19 cellular contexts compared by ENCODE assay signal in the genomic region with DNA sequence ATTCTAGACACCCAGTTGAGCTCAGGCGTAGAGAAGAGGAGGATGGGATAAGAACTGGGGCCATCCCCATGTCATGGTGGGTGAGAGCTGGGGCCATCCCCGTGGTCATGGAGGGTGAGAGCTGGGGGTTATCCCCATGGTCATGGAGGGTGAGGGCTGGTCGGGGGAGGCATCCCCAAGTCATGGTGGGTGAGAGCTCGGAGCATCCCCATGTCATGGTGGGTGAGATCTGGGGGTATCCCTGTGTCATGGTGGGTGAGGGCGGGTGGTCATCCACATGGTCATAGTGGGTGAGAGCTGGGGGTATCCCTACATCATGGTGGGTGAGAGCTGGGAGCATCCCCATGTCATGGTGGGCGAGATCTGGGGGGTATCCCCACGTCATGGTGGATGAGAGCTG. TPM values are rescaled to one million over a fixed set of nuclear protein-coding genes. Genes with fewer than 3 reads are reported as not detected.
DNase-seq lines count a peak whose midpoint lies in the region; ATAC-seq, FAIRE-seq and TF ChIP-seq lines count a peak whose summit lies in the region.
"Had no signal": no experiment of that assay in that cellular context is flagged by ENCODE, and none has a peak within 500 bp of the region (broad histone marks: within the 10 kb centered on the region; RNA-seq: fewer than 3 reads in every experiment).

No MANE protein-coding gene starts in this region.

- no peaks in the 10 kb centered on the region for H3K27me3 ChIP-seq in CD4-positive, CD25-positive, alpha-beta regulatory T cell (ENCODE audit: control insufficient read depth, insufficient read depth, low read length)
- H3K27me3 ChIP-seq in GM12878 (replicated peaks in 1 of 2; ENCODE audit: control insufficient read depth in 2 of 2, insufficient read depth in 2 of 2, low read length in 1 of 2): no peaks in the 10 kb centered on the region
- H3K27me3 ChIP-seq: gastroesophageal sphincter had no signal

- no peaks in the 10 kb centered on the region for H3K36me3 ChIP-seq in CD4-positive, CD25-positive, alpha-beta regulatory T cell (ENCODE audit: control insufficient read depth, insufficient read depth, low read length)
- H3K36me3 ChIP-seq in GM12878 (ENCODE audit: control insufficient read depth in 2 of 2, insufficient read depth in 2 of 2, low read length in 1 of 2): no peaks in the 10 kb centered on the region
- H3K36me3 ChIP-seq: gastroesophageal sphincter had no signal

- H3K9me3 ChIP-seq in CD4-positive, CD25-positive, alpha-beta regulatory T cell (ENCODE audit: control insufficient read depth in 2 of 2, low read length in 2 of 2): no peaks in the 10 kb centered on the region
- H3K9me3 ChIP-seq in GM12878 (replicated peaks; ENCODE audit: control insufficient read depth, insufficient read depth, low read length): no peaks in the 10 kb centered on the region; the same call in 2 of the 3 replicates
- H3K9me3 ChIP-seq: gastroesophageal sphincter had no signal

- H3K9me3 Mint-ChIP-seq in activated T-cell treated with anti-CD3 and anti-CD28 coated beads, Interleukin-2, amount 50 U/mL, for 72 hours: no peaks in the 10 kb centered on the region
- no peaks in the 10 kb centered on the region for H3K9me3 Mint-ChIP-seq in CD4-positive, CD25-positive, alpha-beta regulatory T cell
- no peaks in the 10 kb centered on the region for H3K9me3 Mint-ChIP-seq in stimulated activated effector memory CD8-positive, alpha-beta T cell treated with anti-CD3 and anti-CD28 coated beads, Interleukin-12 subunit alpha, Interleukin-12 subunit beta, amount 100 ng/mL, for 72 hours

- no peak overlapping the region for H2AFZ ChIP-seq in GM12878 (ENCODE audit: control insufficient read depth, low read depth, low read length)

- peaks cover 0 to 2% of the 10 kb centered on the region in 2 donors for H3K36me3 Mint-ChIP-seq in activated T-cell treated with anti-CD3 and anti-CD28 coated beads, Interleukin-2, amount 50 U/mL, for 72 hours (ENCODE audit: insufficient read depth in 2 of 2)
- no peaks in the 10 kb centered on the region for H3K36me3 Mint-ChIP-seq in CD4-positive, CD25-positive, alpha-beta regulatory T cell
- peaks cover 16% of the 10 kb centered on the region for H3K36me3 Mint-ChIP-seq in stimulated activated effector memory CD8-positive, alpha-beta T cell treated with anti-CD3 and anti-CD28 coated beads, Interleukin-12 subunit alpha, Interleukin-12 subunit beta, amount 100 ng/mL, for 72 hours

- FAIRE-seq in GM12878 (lab: Jason Lieb, UNC): no peak
- FAIRE-seq: TTC549 had no signal

- no peak overlapping the region for H3K4me3 ChIP-seq in CD4-positive, CD25-positive, alpha-beta regulatory T cell (ENCODE audit: low read depth, low read length)
- no peak overlapping the region for H3K4me3 ChIP-seq in GM12878
- H3K4me3 ChIP-seq: gastroesophageal sphincter had no signal

- H3K27ac ChIP-seq in CD4-positive, CD25-positive, alpha-beta regulatory T cell (ENCODE audit: insufficient read depth, low read length, poor library complexity, severe bottlenecking): no peak overlapping the region
- no peak overlapping the region for H3K27ac ChIP-seq in GM12878 (ENCODE audit: control insufficient read depth, insufficient read depth)

- H3K27me3 Mint-ChIP-seq in activated T-cell treated with anti-CD3 and anti-CD28 coated beads, Interleukin-2, amount 50 U/mL, for 72 hours (ENCODE audit: low read depth): no peaks in the 10 kb centered on the region
- no peaks in the 10 kb centered on the region for H3K27me3 Mint-ChIP-seq in CD4-positive, CD25-positive, alpha-beta regulatory T cell

- H3K79me2 ChIP-seq in GM12878 (ENCODE audit: control insufficient read depth, insufficient read depth, low read length): no peaks in the 10 kb centered on the region

- H3K4me1 ChIP-seq in CD4-positive, CD25-positive, alpha-beta regulatory T cell (ENCODE audit: control insufficient read depth, insufficient read depth, low read length, poor library complexity, severe bottlenecking): peaks cover 21% of the 10 kb centered on the region
- H3K4me1 ChIP-seq in GM12878 (ENCODE audit: control insufficient read depth, insufficient read depth, low read length): peaks cover 13% of the 10 kb centered on the region; the same call in 1 of the 2 replicates

- TF ChIP-seq EP300 in GM12878 (IDR thresholded peaks at IDR 0.05; ENCODE audit: borderline replicate concordance in 1 of 2, control insufficient read depth in 1 of 2, low read depth in 2 of 2, low read length in 2 of 2): peak in 1 of 2 experiments; percentile 19; a peak in 2 of 4 replicates

- BruUV-seq in GM12878 (replicated peaks; lab: Mats Ljungman, UMichigan): no TSS peak

- no peaks in the 10 kb centered on the region for H4K20me1 ChIP-seq in GM12878 (ENCODE audit: control insufficient read depth, insufficient read depth)

- H3K4me3 Mint-ChIP-seq in activated T-cell treated with anti-CD3 and anti-CD28 coated beads, Interleukin-2, amount 50 U/mL, for 72 hours: peak overlapping the region; percentile 61 to 79
- H3K4me3 Mint-ChIP-seq in CD4-positive, CD25-positive, alpha-beta regulatory T cell: no peak overlapping the region
- H3K4me3 Mint-ChIP-seq in stimulated activated effector memory CD8-positive, alpha-beta T cell treated with anti-CD3 and anti-CD28 coated beads, Interleukin-12 subunit alpha, Interleukin-12 subunit beta, amount 100 ng/mL, for 72 hours: no peak overlapping the region

- POLR2A ChIA-PET in GM12878 (lab: Charles Lee): interaction anchor here (1.2 to 3.8 kb wide), 7 partner anchors 130 to 240 kb away, joined by 3 to 32 read pairs (median 7); no protein-coding TSS in a partner anchor

- no peak for TF ChIP-seq RAD21 in GM12878 (IDR thresholded peaks at IDR 0.05; ENCODE audit: insufficient read depth, low read depth, low read length)

- in situ Hi-C loops in GM12878 (cut with MboI): loop anchor here (5.0 kb wide), 1 partner anchor 217 kb away; no protein-coding TSS in a partner anchor

- intact Hi-C loops in GM12878 (cut with micrococcal nuclease; ENCODE audit: unreplicated experiment) (loop anchor here (5.0 kb wide), 1 partner anchor 337 kb away; no protein-coding TSS in a partner anchor), posterior vena cava (cut with DNase I) (loop anchor here in 1 of 2 donors (2.0 kb wide), 1 partner anchor 219 kb away; no protein-coding TSS in a partner anchor)

- 9% methylated on average over 7 of the region's 7 CpGs for WGBS in GM12878 (ENCODE audit: insufficient coverage, insufficient replicate concordance, low lambda C conversion rate, missing lambda C conversion rate)

- SMC1A ChIA-PET in GM12878 (lab: Charles Lee; ENCODE audit: uncharacterized antibody, unreplicated experiment): interaction anchor here (0.9 to 9.8 kb wide), 34 partner anchors 12 to 469 kb away, joined by 3 to 157 read pairs (median 10); no protein-coding TSS in a partner anchor

- no peak for DNase-seq in activated T-cell treated with anti-CD3 and anti-CD28 coated beads, Interleukin-2, amount 50 U/mL, for 72 hours
- DNase-seq in activated T-cell treated with anti-CD3 and anti-CD28 coated beads for 4 hours: no peak
- DNase-seq in CD4-positive, CD25-positive, alpha-beta regulatory T cell: no peak
- no peak for DNase-seq in GM12878 (ENCODE audit: low read depth, low spot score)
- DNase-seq in stimulated activated effector memory CD8-positive, alpha-beta T cell treated with anti-CD3 and anti-CD28 coated beads, Interleukin-12 subunit alpha, Interleukin-12 subunit beta, amount 100 ng/mL, for 72 hours (ENCODE audit: low spot score in 2 of 2): peak in 1 of 2 donors; percentile 43
- no peak for DNase-seq in OCI-M1 (lab: John Stamatoyannopoulos, UW)
- no peak for DNase-seq in posterior vena cava (ENCODE audit: low spot score)
- DNase-seq: activated CD4-positive, alpha-beta T cell treated with anti-CD3 and anti-CD28 coated beads for 48 hours; amygdala; caudate nucleus; DMS79 treated with DMSO at 0.1 percent for 48 hours; H7; NCI-H1417 treated with DMSO at 0.1 percent for 48 hours; NCI-H510A treated with DMSO at 0.1 percent for 48 hours; occipital lobe; stimulated activated CD4-positive, alpha-beta T cell treated with anti-CD3 and anti-CD28 coated beads, Interleukin-1b, Interleukin-23, amount 100 ng/mL, for 48 hours had no signal

- no peak for ATAC-seq in activated T-cell treated with anti-CD3 and anti-CD28 coated beads, Interleukin-2, amount 50 U/mL, for 72 hours (replicated peaks in 1 of 2)
- ATAC-seq in CD4-positive, CD25-positive, alpha-beta regulatory T cell (ENCODE audit: low read depth in 2 of 2): no peak
- ATAC-seq in GM12878: no peak
- ATAC-seq in stimulated activated effector memory CD8-positive, alpha-beta T cell treated with anti-CD3 and anti-CD28 coated beads, Interleukin-12 subunit alpha, Interleukin-12 subunit beta, amount 100 ng/mL, for 72 hours: no peak
- no peak for ATAC-seq in HG03439 (IDR thresholded peaks at IDR 0.05; ENCODE audit: unreplicated experiment)
- ATAC-seq: gastroesophageal sphincter had no signal

- no peak for TF ChIP-seq POLR2A in GM12878 (IDR thresholded peaks at IDR 0.05; ENCODE audit: low read depth, low read length)

- RAD21 ChIA-PET in GM12878 (lab: Charles Lee; ENCODE audit: unreplicated experiment): interaction anchor here (0.5 to 5.9 kb wide), 39 partner anchors 73 to 414 kb away, joined by 3 to 124 read pairs (median 12); no protein-coding TSS in a partner anchor

- H3K27ac Mint-ChIP-seq in activated T-cell treated with anti-CD3 and anti-CD28 coated beads, Interleukin-2, amount 50 U/mL, for 72 hours: peak overlapping the region; percentile 76
- peak overlapping the region; percentile 56 to 77 (median 62) for H3K27ac Mint-ChIP-seq in CD4-positive, CD25-positive, alpha-beta regulatory T cell
- H3K27ac Mint-ChIP-seq in stimulated activated effector memory CD8-positive, alpha-beta T cell treated with anti-CD3 and anti-CD28 coated beads, Interleukin-12 subunit alpha, Interleukin-12 subunit beta, amount 100 ng/mL, for 72 hours: peak overlapping the region; percentile 54

- no peak overlapping the region for H3K9ac ChIP-seq in GM12878 (ENCODE audit: control insufficient read depth, insufficient read depth, low read length)

- CTCF ChIA-PET in GM12878 (lab: Yijun Ruan, JAX): interaction anchor here (0.5 to 13.1 kb wide), 35 partner anchors 9 to 820 kb away, joined by 3 to 370 read pairs (median 11); a partner anchor contains a TSS

- no peak for TF ChIP-seq CTCF in GM12878 (IDR thresholded peaks at IDR 0.05 in 2 of 3, conservative IDR thresholded peaks at IDR 0.05 in 1 of 3; ENCODE audit: control insufficient read depth in 2 of 3, extremely low read depth in 1 of 3, insufficient read depth in 1 of 3, low read depth in 3 of 3, low read length in 3 of 3)

- no peak overlapping the region for H3K4me2 ChIP-seq in GM12878 (ENCODE audit: control insufficient read depth, insufficient read depth)

- peaks cover 68% of the 10 kb centered on the region for H3K4me1 Mint-ChIP-seq in activated T-cell treated with anti-CD3 and anti-CD28 coated beads, Interleukin-2, amount 50 U/mL, for 72 hours (ENCODE audit: low read depth)
- peaks cover 11 to 31% (median 13%) of the 10 kb centered on the region in 4 donors for H3K4me1 Mint-ChIP-seq in CD4-positive, CD25-positive, alpha-beta regulatory T cell
- peaks cover 50% of the 10 kb centered on the region for H3K4me1 Mint-ChIP-seq in stimulated activated effector memory CD8-positive, alpha-beta T cell treated with anti-CD3 and anti-CD28 coated beads, Interleukin-12 subunit alpha, Interleukin-12 subunit beta, amount 100 ng/mL, for 72 hours

RNA-seq across cellular contexts. Expression of a gene that starts 52.5 kb away (rescaled TPM):
- 1 to 10 TPM; 1.4 to 1.9 TPM for total RNA-seq in activated T-cell treated with anti-CD3 and anti-CD28 coated beads, Interleukin-2, amount 50 U/mL, for 72 hours
- total RNA-seq in CD4-positive, CD25-positive, alpha-beta regulatory T cell: not detected
- not detected for polyA plus RNA-seq in CD4-positive, CD25-positive, alpha-beta regulatory T cell
- total RNA-seq in GM12878 (2013; cell fraction: nucleolus; rRNA removed): not detected in 2 replicates
- total RNA-seq in GM12878 (2014; rRNA removed): not detected in 2 replicates
- not detected in 2 replicates for total RNA-seq in GM12878 (2014; rRNA removed; fragmentation: Illumina TruSeq; extraction: Trizol)
- not detected in 2 replicates for total RNA-seq in GM12878 (2021)
- polyA plus RNA-seq in GM12878 (2011; ENCODE audit: low read depth): not detected
- polyA plus RNA-seq in GM12878 (2011; rRNA removed): not detected in 2 replicates
- polyA plus RNA-seq in GM12878 (2011; cell fraction: cytosol; rRNA removed): 0.02 TPM in 1 of 2 replicates, not detected in the other
- polyA plus RNA-seq in GM12878 (2011; cell fraction: nucleus; rRNA removed): 0.06 TPM in 1 of 2 replicates, not detected in the other
- not detected in 2 replicates for polyA plus RNA-seq in GM12878 (2012)
- not detected in 2 replicates for polyA plus RNA-seq in GM12878 (2014; fragmentation: Illumina TruSeq; extraction: Trizol)
- polyA plus RNA-seq in GM12878 (2014; fragmentation: Nextera tagmentation; extraction: Ambion mirVana): not detected
- not detected in 2 replicates for polyA plus RNA-seq in GM12878 (2014; rRNA removed)
- polyA plus RNA-seq in GM12878 (2016; fragmentation: Nextera tagmentation; extraction: Ambion mirVana): not detected
- polyA minus RNA-seq in GM12878 (2011; rRNA and poly(A)+ RNA removed): not detected in 2 replicates
- polyA minus RNA-seq in GM12878 (2011; cell fraction: cytosol; rRNA and poly(A)+ RNA removed): not detected in 2 replicates
- not detected in 2 replicates for polyA minus RNA-seq in GM12878 (2011; cell fraction: nucleus; rRNA and poly(A)+ RNA removed)
- total RNA-seq in posterior vena cava: under 1 TPM; 0.24 to 0.46 TPM
- total RNA-seq: H7 had no signal

Comparison
In these comparisons a context has a peak if more than half of its experiments do, and no peak if none do; other contexts are left out.
1. H3K4me3 Mint-ChIP-seq: peak in activated T-cell treated with anti-CD3 and anti-CD28 coated beads, Interleukin-2, amount 50 U/mL, for 72 hours (2 of 2); none in CD4-positive, CD25-positive, alpha-beta regulatory T cell (0 of 4) and stimulated activated effector memory CD8-positive, alpha-beta T cell treated with anti-CD3 and anti-CD28 coated beads, Interleukin-12 subunit alpha, Interleukin-12 subunit beta, amount 100 ng/mL, for 72 hours (single experiment).
2. Peak in every context shown above with its lines, with median percentiles within 50 percentile points of each other: H3K27ac Mint-ChIP-seq.